Comparison of ENCODE assay signal across 12 cellular contexts in genomic region chr9:758147-758546, GRCh38.
A peak's percentile ranks its signal among the peaks of the same experiment; 100 is the strongest.
DNase-seq lines count a peak whose midpoint lies in the region; ATAC-seq, FAIRE-seq and TF ChIP-seq lines count a peak whose summit lies in the region.
"Had no signal": no experiment of that assay in that cellular context is flagged by ENCODE, and none has a peak within 500 bp of the region (broad histone marks: within the 10 kb centered on the region; RNA-seq: fewer than 3 reads in every experiment).

No MANE protein-coding gene starts in this region.

- TF ChIP-seq RAD21 in HepG2 (CRISPR knock-in tag; IDR thresholded peaks at IDR 0.05), result no peak

- 93% methylated on average over 5 of the region's 5 CpGs for WGBS in HepG2 (ENCODE audit: low lambda C conversion rate)
- WGBS in right lobe of liver (ENCODE audit: insufficient coverage, low coverage, low lambda C conversion rate, missing lambda C conversion rate), result 49% methylated on average over 5 of the region's 5 CpGs

- no peak for TF ChIP-seq CTCF in HepG2 (CRISPR knock-in tag; IDR thresholded peaks at IDR 0.05)
- no peak for TF ChIP-seq CTCF in right lobe of liver (IDR thresholded peaks at IDR 0.05)
- no peak for TF ChIP-seq CTCF in OCI-LY3 (IDR thresholded peaks at IDR 0.05; ENCODE audit: low read depth, low read length)
- TF ChIP-seq CTCF in endothelial cell of umbilical vein (IDR thresholded peaks at IDR 0.05; ENCODE audit: extremely low read depth in 1 of 2, insufficient read depth in 1 of 2, low read depth in 1 of 2, low read length in 2 of 2), result no peak

- no peak for TF ChIP-seq POLR2A in HepG2 (IDR thresholded peaks at IDR 0.05; ENCODE audit: insufficient read depth in 1 of 2, low read depth in 2 of 2, low read length in 2 of 2)
- TF ChIP-seq POLR2A in right lobe of liver (IDR thresholded peaks at IDR 0.05), result no peak
- TF ChIP-seq POLR2A in endothelial cell of umbilical vein (IDR thresholded peaks at IDR 0.05; ENCODE audit: low read depth, low read length), result no peak

- no peaks in the 10 kb centered on the region for H3K9me1 ChIP-seq in endothelial cell of umbilical vein (replicated peaks; ENCODE audit: control insufficient read depth, extremely low read depth, insufficient read depth, low read length)

- H3K4me1 ChIP-seq in HepG2 (ENCODE audit: insufficient read depth, low read length), result peaks cover 77% of the 10 kb centered on the region
- H3K4me1 ChIP-seq in right lobe of liver, result peaks cover 0 to 24% (median 2%) of the 10 kb centered on the region in 4 donors
- H3K4me1 ChIP-seq in OCI-LY3 (ENCODE audit: low read length), result peaks cover 14% of the 10 kb centered on the region
- peaks cover 17% of the 10 kb centered on the region for H3K4me1 ChIP-seq in endothelial cell of umbilical vein (ENCODE audit: control insufficient read depth, extremely low read depth, insufficient read depth, low read length)

- dilution Hi-C loops in endothelial cell of umbilical vein (cut with MboI; ENCODE audit: extremely low pct_ligation_motif_present, low sequenced_read_pairs), result loop anchor here (25.0 kb wide), 1 partner anchor 146 kb away; no protein-coding TSS in a partner anchor

- FAIRE-seq in HepG2 (lab: Jason Lieb, UNC) (no peak), endothelial cell of umbilical vein (lab: Jason Lieb, UNC) (peak; percentile 8)
- FAIRE-seq: GM12878, GM18507 had no signal

- H3K27me3 ChIP-seq in HepG2 (ENCODE audit: control insufficient read depth in 1 of 2, insufficient read depth in 2 of 2, low read length in 2 of 2), result no peaks in the 10 kb centered on the region
- H3K27me3 ChIP-seq in right lobe of liver, result no peaks in the 10 kb centered on the region
- no peaks in the 10 kb centered on the region; the same call in 1 of the 2 replicates for H3K27me3 ChIP-seq in OCI-LY3 (ENCODE audit: low read depth, low read length)
- no peaks in the 10 kb centered on the region for H3K27me3 ChIP-seq in endothelial cell of umbilical vein (ENCODE audit: control insufficient read depth in 2 of 2, insufficient read depth in 2 of 2, low read length in 2 of 2)
- H3K27me3 ChIP-seq: BLaER1 had no signal

- no peaks in the 10 kb centered on the region for H3K9me3 ChIP-seq in HepG2 (ENCODE audit: low read length)
- H3K9me3 ChIP-seq in right lobe of liver, result no peaks in the 10 kb centered on the region
- H3K9me3 ChIP-seq in OCI-LY3 (ENCODE audit: insufficient read depth, low read length), result no peaks in the 10 kb centered on the region
- H3K9me3 ChIP-seq in endothelial cell of umbilical vein (replicated peaks; ENCODE audit: control insufficient read depth, insufficient read depth, low read length), result no peaks in the 10 kb centered on the region
- H3K9me3 ChIP-seq: BLaER1 had no signal

- no peak overlapping the region for H3K4me3 ChIP-seq in HepG2 (replicated peaks in 1 of 3; ENCODE audit: insufficient read depth in 1 of 3, low read depth in 2 of 3, low read length in 3 of 3)
- H3K4me3 ChIP-seq in right lobe of liver, result no peak overlapping the region
- no peak overlapping the region for H3K4me3 ChIP-seq in OCI-LY3 (ENCODE audit: low read length)
- H3K4me3 ChIP-seq in endothelial cell of umbilical vein (replicated peaks in 1 of 3; ENCODE audit: insufficient read depth in 1 of 3, low read depth in 1 of 3, low read length in 3 of 3), result no peak overlapping the region
- H3K4me3 ChIP-seq: BLaER1, GM12878, GM23248 had no signal

- H4K20me1 ChIP-seq in HepG2 (ENCODE audit: insufficient read depth, low read length) (no peaks in the 10 kb centered on the region), OCI-LY3 (ENCODE audit: insufficient read depth, low read length) (no peaks in the 10 kb centered on the region), endothelial cell of umbilical vein (replicated peaks; ENCODE audit: control insufficient read depth, extremely low read depth, insufficient read depth, low read length) (no peaks in the 10 kb centered on the region)
- H4K20me1 ChIP-seq: BLaER1 had no signal

- H3K27ac ChIP-seq in HepG2 (ENCODE audit: extremely low read length, insufficient read depth, low read length) (no peak overlapping the region), right lobe of liver (no peak overlapping the region), OCI-LY3 (ENCODE audit: low read length) (no peak overlapping the region), endothelial cell of umbilical vein (ENCODE audit: insufficient read depth, low read depth, low read length) (no peak overlapping the region)
- H3K27ac ChIP-seq: BLaER1, GM23248 had no signal

- DNase-seq in HepG2 (ENCODE audit: low spot score), result no peak
- DNase-seq in right lobe of liver, result no peak
- no peak for DNase-seq in endothelial cell of umbilical vein (ENCODE audit: low read depth, low spot score)
- no peak for DNase-seq in islet precursor cell
- no peak for DNase-seq in GDM1 (lab: John Stamatoyannopoulos, UW)
- DNase-seq in central memory CD4-positive, alpha-beta T cell, result no peak
- DNase-seq: DMS 273 treated with DMSO at 0.1 percent for 48 hours had no signal

- no peak overlapping the region for H3K9ac ChIP-seq in HepG2 (ENCODE audit: insufficient read depth, low read depth, low read length)
- H3K9ac ChIP-seq in OCI-LY3 (ENCODE audit: low read length), result no peak overlapping the region
- no peak overlapping the region for H3K9ac ChIP-seq in endothelial cell of umbilical vein (replicated peaks; ENCODE audit: extremely low read depth, insufficient read depth, low read length)
- H3K9ac ChIP-seq: BLaER1, GM23248 had no signal

- CTCF ChIA-PET in HepG2 (lab: Yijun Ruan, JAX; ENCODE audit: low intra/inter-chr PET ratio, low total read pairs), result interaction anchor here (1.5 kb wide), 1 partner anchor 144 kb away, joined by 23 read pairs; no protein-coding TSS in a partner anchor
- CTCF ChIA-PET in endothelial cell of umbilical vein (lab: Charles Lee), result interaction anchor here (1.0 to 3.4 kb wide), 7 partner anchors 13 to 133 kb away, joined by 3 to 20 read pairs (median 3); no protein-coding TSS in a partner anchor

- no peak overlapping the region for H3K4me2 ChIP-seq in HepG2 (ENCODE audit: low read depth, low read length)
- H3K4me2 ChIP-seq in OCI-LY3 (ENCODE audit: low read length), result peak overlapping the region; percentile 20; the same call in 1 of the 2 replicates
- H3K4me2 ChIP-seq in endothelial cell of umbilical vein (ENCODE audit: insufficient read depth, low read length), result no peak overlapping the region
- H3K4me2 ChIP-seq: BLaER1 had no signal

- ATAC-seq in HepG2, result no peak
- no peak for ATAC-seq in right lobe of liver

- H3K36me3 ChIP-seq in HepG2 (replicated peaks in 1 of 2; ENCODE audit: control insufficient read depth in 1 of 2, insufficient read depth in 2 of 2, low read length in 2 of 2), result no peaks in the 10 kb centered on the region
- H3K36me3 ChIP-seq in right lobe of liver, result no peaks in the 10 kb centered on the region
- H3K36me3 ChIP-seq in OCI-LY3 (replicated peaks; ENCODE audit: low read depth, low read length), result no peaks in the 10 kb centered on the region
- H3K36me3 ChIP-seq in endothelial cell of umbilical vein (ENCODE audit: control insufficient read depth in 2 of 2, extremely low read depth in 1 of 2, insufficient read depth in 2 of 2, low read length in 2 of 2), result no peaks in the 10 kb centered on the region
- H3K36me3 ChIP-seq: BLaER1 had no signal

- H2AFZ ChIP-seq in HepG2 (ENCODE audit: low read length), result no peak overlapping the region
- no peak overlapping the region for H2AFZ ChIP-seq in OCI-LY3 (ENCODE audit: low read depth, low read length)
- no peak overlapping the region for H2AFZ ChIP-seq in endothelial cell of umbilical vein (ENCODE audit: low read depth, low read length)
- H2AFZ ChIP-seq: GM23248 had no signal

- in situ Hi-C loops in HepG2 (cut with HindIII; ENCODE audit: extremely low pct_ligation_motif_present, low pct_unique_long_range_greater_than_20kb), result no loop called here

- intact Hi-C loops in HepG2 (cut with micrococcal nuclease; ENCODE audit: unreplicated experiment) (loop anchor here (5.0 kb wide), 1 partner anchor 51 kb away; no protein-coding TSS in a partner anchor), right lobe of liver (cut with DNase I) (no loop called here), endothelial cell of umbilical vein (cut with micrococcal nuclease) (loop anchor here (5.0 kb wide), 1 partner anchor 44 kb away; no protein-coding TSS in a partner anchor)

- TF ChIP-seq EP300 in HepG2 (IDR thresholded peaks at IDR 0.05; ENCODE audit: low read depth in 2 of 2, low read length in 2 of 2), result no peak
- TF ChIP-seq EP300 in HepG2 (CRISPR knock-in tag; IDR thresholded peaks at IDR 0.05; ENCODE audit: borderline replicate concordance), result no peak

- POLR2A ChIA-PET in HepG2 (lab: Yijun Ruan, JAX) (interaction anchor here (1.0 kb wide), 1 partner anchor 51 kb away, joined by 3 read pairs; no protein-coding TSS in a partner anchor), endothelial cell of umbilical vein (lab: Charles Lee) (no interaction called here)

- no peaks in the 10 kb centered on the region for H3K79me2 ChIP-seq in HepG2 (ENCODE audit: insufficient read depth, low read length)
- no peaks in the 10 kb centered on the region for H3K79me2 ChIP-seq in OCI-LY3 (ENCODE audit: low read length)
- H3K79me2 ChIP-seq in endothelial cell of umbilical vein (ENCODE audit: control insufficient read depth, insufficient read depth, low read length), result no peaks in the 10 kb centered on the region

- no TSS peak for BruUV-seq in HepG2 (replicated peaks; lab: Mats Ljungman, UMichigan)
- no TSS peak for BruUV-seq in endothelial cell of umbilical vein (replicated peaks; lab: Mats Ljungman, UMichigan)

TF ChIP-seq in HepG2, 621 proteins besides CTCF, POLR2A, EP300 and RAD21:
- TF ChIP-seq CEBPB (IDR thresholded peaks at IDR 0.05; ENCODE audit: borderline replicate concordance, low read depth, low read length), result peak; percentile 35; the same call in 1 of the 2 replicates
- TF ChIP-seq ZNF136 (CRISPR knock-in tag; IDR thresholded peaks at IDR 0.05; ENCODE audit: low read depth), result no peak
TF ChIP-seq in HepG2: peak in this region for 1.

TF ChIP-seq in endothelial cell of umbilical vein, 7 proteins besides CTCF, POLR2A, EP300 and RAD21:
- TF ChIP-seq GATA2 (IDR thresholded peaks at IDR 0.05; ENCODE audit: insufficient read depth, insufficient read length, low read depth, low read length) (no peak), JUN (IDR thresholded peaks at IDR 0.05; ENCODE audit: borderline replicate concordance, insufficient read depth, insufficient read length, low read depth) (no peak), EZH2 (IDR thresholded peaks at IDR 0.05; ENCODE audit: borderline replicate concordance, low read depth, low read length, severe bottlenecking) (no peak), MAX (IDR thresholded peaks at IDR 0.05; ENCODE audit: insufficient read depth, insufficient read length) (no peak), FOS (IDR thresholded peaks at IDR 0.05; ENCODE audit: borderline replicate concordance, insufficient read depth, low read length) (no peak), POLR2AphosphoS5 (IDR thresholded peaks at IDR 0.05; ENCODE audit: insufficient read depth, low read depth, low read length) (no peak), MYC (IDR thresholded peaks at IDR 0.05; ENCODE audit: low read depth, low read length) (no peak)

Comparison
In these comparisons a context has a peak if more than half of its experiments do, and no peak if none do; other contexts are left out.
1. intact Hi-C loops: an anchor here in HepG2 (5.0 kb wide) and endothelial cell of umbilical vein (5.0 kb wide); none called in right lobe of liver.